In genomic region chr6:44475779-44476434, GRCh38 we compare ENCODE assay signal across 8 cellular contexts.
DNase-seq lines count a peak whose midpoint lies in the region; ATAC-seq and TF ChIP-seq lines count a peak whose summit lies in the region.

No MANE protein-coding gene starts in this region.

- peaks cover 2% of the 10 kb centered on the region for H3K27me3 Mint-ChIP-seq in activated CD4-positive, alpha-beta memory T cell treated with anti-CD3 and anti-CD28 coated beads, Interleukin-2, amount 10 ng/mL, durations not matched to agents 7 days and 5 days
- peaks cover 14 to 26% of the 10 kb centered on the region in 2 donors for H3K27me3 Mint-ChIP-seq in effector memory CD8-positive, alpha-beta T cell

- no peaks in the 10 kb centered on the region for H3K36me3 Mint-ChIP-seq in activated CD4-positive, alpha-beta memory T cell treated with anti-CD3 and anti-CD28 coated beads, Interleukin-2, amount 10 ng/mL, durations not matched to agents 7 days and 5 days (ENCODE audit: low read depth)
- H3K36me3 Mint-ChIP-seq in effector memory CD8-positive, alpha-beta T cell (ENCODE audit: insufficient read depth): peaks cover 7% of the 10 kb centered on the region

- peak; percentile 96 for TF ChIP-seq CTCF in AG09319 (IDR thresholded peaks at IDR 0.05; ENCODE audit: low read depth, low read length)

- peaks cover 4% of the 10 kb centered on the region for H3K4me1 Mint-ChIP-seq in activated CD4-positive, alpha-beta memory T cell treated with anti-CD3 and anti-CD28 coated beads, Interleukin-2, amount 10 ng/mL, durations not matched to agents 7 days and 5 days
- no peaks in the 10 kb centered on the region for H3K4me1 Mint-ChIP-seq in effector memory CD8-positive, alpha-beta T cell (ENCODE audit: low read depth in 2 of 2)

- no peaks in the 10 kb centered on the region for H3K9me3 Mint-ChIP-seq in activated CD4-positive, alpha-beta memory T cell treated with anti-CD3 and anti-CD28 coated beads, Interleukin-2, amount 10 ng/mL, durations not matched to agents 7 days and 5 days
- no peaks in the 10 kb centered on the region for H3K9me3 Mint-ChIP-seq in effector memory CD8-positive, alpha-beta T cell

- POLR2A ChIA-PET in activated CD4-positive, alpha-beta memory T cell treated with anti-CD3 and anti-CD28 coated beads, Interleukin-2, amount 10 ng/mL, durations not matched to agents 7 days and 5 days (lab: Charles Lee): interaction anchor here (1.1 kb wide), 1 partner anchor 902 kb away, joined by 6 read pairs; the partner anchor contains the start of gene SUPT3H

- ATAC-seq in GM18909 (IDR thresholded peaks at IDR 0.05; ENCODE audit: poor library complexity, unreplicated experiment) (peak; percentile 77), HG03521 (IDR thresholded peaks at IDR 0.05; ENCODE audit: unreplicated experiment) (peak; percentile 71)
- ATAC-seq in effector memory CD8-positive, alpha-beta T cell (replicated peaks): peak; percentile 86

- CTCF ChIA-PET in activated CD4-positive, alpha-beta memory T cell treated with anti-CD3 and anti-CD28 coated beads, Interleukin-2, amount 10 ng/mL, durations not matched to agents 7 days and 5 days (lab: Charles Lee): interaction anchor here (0.6 to 3.2 kb wide), 53 partner anchors 9 to 1615 kb away, joined by 3 to 22 read pairs (median 5); partner anchors contain the start of gene SUPT3H

- no peak overlapping the region for H3K4me3 Mint-ChIP-seq in activated CD4-positive, alpha-beta memory T cell treated with anti-CD3 and anti-CD28 coated beads, Interleukin-2, amount 10 ng/mL, durations not matched to agents 7 days and 5 days
- no peak overlapping the region for H3K4me3 Mint-ChIP-seq in effector memory CD8-positive, alpha-beta T cell

- peak; percentile 37 for DNase-seq in AG09319 (ENCODE audit: extremely low read depth, low read depth)
- DNase-seq in NCI-H748 treated with DMSO at 0.1 percent for 48 hours (lab: John Stamatoyannopoulos, UW): peak; percentile 87
- peak; percentile 77 for DNase-seq in activated CD4-positive, alpha-beta memory T cell treated with anti-CD3 and anti-CD28 coated beads, Interleukin-2, amount 10 ng/mL, durations not matched to agents 7 days and 5 days
- DNase-seq in effector memory CD8-positive, alpha-beta T cell: peak; percentile 43 to 55 (median 53)
- DNase-seq in midbrain (lab: John Stamatoyannopoulos, UW): peak; percentile 84
- DNase-seq in stimulated activated CD8-positive, alpha-beta memory T cell treated with anti-CD3 and anti-CD28 coated beads, Interleukin-2, amount 100 ng/mL, for 48 hours (ENCODE audit: low read depth in 2 of 2): peak; percentile 57 to 62

- H3K27ac Mint-ChIP-seq in activated CD4-positive, alpha-beta memory T cell treated with anti-CD3 and anti-CD28 coated beads, Interleukin-2, amount 10 ng/mL, durations not matched to agents 7 days and 5 days: peak overlapping the region; percentile 26
- no peak overlapping the region for H3K27ac Mint-ChIP-seq in effector memory CD8-positive, alpha-beta T cell

Comparison
In these comparisons a context has a peak if more than half of its experiments do, and no peak if none do; other contexts are left out.
1. Peak in every context shown above with its lines: DNase-seq and ATAC-seq.
2. DNase-seq: peak in every context shown above with its lines; median percentile 87 in NCI-H748 treated with DMSO at 0.1 percent for 48 hours; 84 in midbrain; 77 in activated CD4-positive, alpha-beta memory T cell treated with anti-CD3 and anti-CD28 coated beads, Interleukin-2, amount 10 ng/mL, durations not matched to agents 7 days and 5 days; 60 in stimulated activated CD8-positive, alpha-beta memory T cell treated with anti-CD3 and anti-CD28 coated beads, Interleukin-2, amount 100 ng/mL, for 48 hours; 53 in effector memory CD8-positive, alpha-beta T cell; 37 in AG09319.